Comparison of ENCODE assay signal across 8 cellular contexts in genomic region chr11:3609416-3610265, GRCh38. TPM values are rescaled to one million over a fixed set of nuclear protein-coding genes. Genes with fewer than 3 reads are reported as not detected.
DNase-seq lines count a peak whose midpoint lies in the region; ATAC-seq and TF ChIP-seq lines count a peak whose summit lies in the region.

No MANE protein-coding gene starts in this region.

- no peaks in the 10 kb centered on the region for H3K9me3 ChIP-seq in transverse colon

- TF ChIP-seq CTCF in astrocyte of the cerebellum (IDR thresholded peaks at IDR 0.05; ENCODE audit: low read depth, low read length, missing control alignments) (peak; percentile 87), transverse colon (IDR thresholded peaks at IDR 0.05) (peak; percentile 85 to 92 (median 86))

- intact Hi-C loops in transverse colon (cut with DNase I; ENCODE audit: low total_unique reads): no loop called here

- DNase-seq in AG08396 (ENCODE audit: low spot score): peak; percentile 61
- peak; percentile 9 for DNase-seq in GM04504 (ENCODE audit: low read depth)
- DNase-seq in NCI-H460 (ENCODE audit: extremely low read depth, low read depth): peak; percentile 37
- DNase-seq in astrocyte of the cerebellum (ENCODE audit: low read depth): no peak
- peak; percentile 47 for DNase-seq in kidney tubule cell (ENCODE audit: low spot score)
- DNase-seq in transverse colon: no peak
- no peak for DNase-seq in NCI-H128 (lab: John Stamatoyannopoulos, UW; ENCODE audit: unreplicated experiment)

- H3K4me3 ChIP-seq in astrocyte of the cerebellum (ENCODE audit: low read depth, low read length) (no peak overlapping the region), transverse colon (no peak overlapping the region)

- H3K4me1 ChIP-seq in transverse colon: no peaks in the 10 kb centered on the region

- no peak for TF ChIP-seq POLR2A in transverse colon (IDR thresholded peaks at IDR 0.05)

- no peak for ATAC-seq in HG03025 (IDR thresholded peaks at IDR 0.05; ENCODE audit: low FRiP score, unreplicated experiment)

- no peak for TF ChIP-seq EP300 in transverse colon (IDR thresholded peaks at IDR 0.05; ENCODE audit: low read depth)

- H3K36me3 ChIP-seq in transverse colon: no peaks in the 10 kb centered on the region

- 47 to 59% methylated on average over 7 of the region's 7 CpGs for WGBS in transverse colon (ENCODE audit: low coverage in 1 of 2), 2 donors

- H3K27ac ChIP-seq in transverse colon: no peak overlapping the region

- in situ Hi-C loops in astrocyte of the cerebellum (cut with HindIII; ENCODE audit: low sequenced_read_pairs): no loop called here
- in situ Hi-C loops in transverse colon (cut with MboI; ENCODE audit: low pct_ligation_motif_present in 1 of 4, low pct_unique_long_range_greater_than_20kb in 1 of 4, low sequenced_read_pairs in 3 of 4): loop anchor here in 1 of 4 donors (25.0 kb wide), 1 partner anchor 147 kb away; no protein-coding TSS in a partner anchor

- no peaks in the 10 kb centered on the region for H3K27me3 ChIP-seq in transverse colon

RNA-seq across cellular contexts. Expression of gene ART5, which starts 32.2 kb away (rescaled TPM):
- not detected in 2 replicates for total RNA-seq in NCI-H460 (2014; rRNA removed; shearing (Covaris generic))
- not detected in 2 replicates for polyA plus RNA-seq in NCI-H460 (2014; cell fraction: nucleus; rRNA removed)
- total RNA-seq in transverse colon: under 1 TPM in 1 of 4 donors, not detected in 3; 0.64 TPM

RNA-seq across cellular contexts. Expression of gene ART1, which starts 35.3 kb away (rescaled TPM):
- not detected in 2 replicates for total RNA-seq in NCI-H460 (2014; rRNA removed; shearing (Covaris generic))
- not detected in 2 replicates for polyA plus RNA-seq in NCI-H460 (2014; cell fraction: nucleus; rRNA removed)
- total RNA-seq in transverse colon: 1 to 10 TPM in 2 of 4 donors, not detected in 2; 3.3 to 3.7 TPM

Comparison
In these comparisons a context has a peak if more than half of its experiments do, and no peak if none do; other contexts are left out.
1. DNase-seq: peak in AG08396 (single experiment), GM04504 (single experiment), NCI-H460 (single experiment) and kidney tubule cell (single experiment); none in astrocyte of the cerebellum (single experiment), transverse colon (single experiment) and NCI-H128 (single experiment).